ENCODE assay signal across 8 cellular contexts in the genomic region with DNA sequence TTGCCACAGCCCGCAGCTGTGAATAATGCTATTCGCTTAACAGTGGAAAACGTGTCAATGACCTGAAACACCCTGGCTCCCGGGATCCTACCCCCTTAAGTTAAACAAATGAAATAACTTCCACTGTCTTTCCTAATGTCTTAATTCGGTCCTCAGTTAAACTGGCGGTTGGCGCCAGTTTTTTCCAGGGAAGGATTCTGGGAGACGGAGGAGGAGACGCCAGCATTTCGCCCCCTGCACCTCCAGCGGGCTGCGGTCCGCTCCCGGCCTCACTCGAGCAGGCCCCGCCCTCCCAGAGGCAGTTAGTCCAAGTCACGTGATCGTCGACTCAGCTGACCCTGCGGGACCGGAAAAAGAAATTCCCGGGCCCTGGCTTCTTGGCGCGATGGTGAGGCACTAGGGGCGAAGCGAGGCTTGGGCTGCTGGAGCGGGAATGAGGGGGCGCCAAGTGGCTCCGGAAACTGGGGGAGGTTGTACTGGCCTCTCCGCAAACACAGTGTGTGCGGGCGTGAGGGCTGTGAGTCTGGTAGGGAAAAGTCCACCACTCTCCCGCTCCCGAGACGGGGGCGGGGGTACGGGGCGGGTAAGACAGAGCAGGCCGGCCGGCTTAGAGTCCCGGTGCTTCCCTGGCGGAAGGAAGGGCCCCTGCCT. TPM values are rescaled to one million over a fixed set of nuclear protein-coding genes. Genes with fewer than 3 reads are reported as not detected.
DNase-seq lines count a peak whose midpoint lies in the region; ATAC-seq and TF ChIP-seq lines count a peak whose summit lies in the region.

COMMD4 (plus strand) TSS at position 359 of the 651 bp plus-strand sequence; CDS start at position 386, 27 bp downstream.

- no peaks in the 10 kb centered on the region for H3K27me3 ChIP-seq in spleen (replicated peaks in 1 of 7)

- no peaks in the 10 kb centered on the region for H3K9me3 ChIP-seq in spleen

- TF ChIP-seq CTCF in spleen (IDR thresholded peaks at IDR 0.05 in 8 of 11, conservative IDR thresholded peaks at IDR 0.05 in 3 of 11): peak in 1 of 11 experiments; percentile 5

- intact Hi-C loops in spleen (cut with DNase I; ENCODE audit: low total_unique reads): no loop called here

- peak within 1 kb of the TSS; percentile 70 to 97 (median 78) for H3K4me3 ChIP-seq in spleen

- no peak for TF ChIP-seq POLR2A in spleen (IDR thresholded peaks at IDR 0.05)

- H3K4me1 ChIP-seq in spleen: peaks cover 0 to 31% (median 23%) of the 10 kb centered on the region in 6 donors

- peak; percentile 71 for ATAC-seq in HG02798 (IDR thresholded peaks at IDR 0.05; ENCODE audit: poor library complexity, unreplicated experiment)
- peak; percentile 77 to 81 for ATAC-seq in activated CD4-positive, CD25-positive, alpha-beta regulatory T cell treated with anti-CD3 and anti-CD28 coated beads, Interleukin-2, amount 50 U/mL, for 24 hours
- no peak for ATAC-seq in HG02973 (IDR thresholded peaks at IDR 0.05; ENCODE audit: unreplicated experiment)

- H3K27ac ChIP-seq in spleen: peak within 1 kb of the TSS in 7 of 8 donors; percentile 35 to 87 (median 70)

- WGBS in spleen, 5 donors: 0 to 1% (median 0%) methylated on average over 34 to 42 of the region's 42 CpGs

- H3K36me3 ChIP-seq in spleen: peaks cover 0 to 26% (median 17%) of the 10 kb centered on the region in 6 donors

- DNase-seq in EH (ENCODE audit: low read depth) (peak; percentile 96), NCI-H345 (lab: John Stamatoyannopoulos, UW) (peak; percentile 95), cerebellar cortex (ENCODE audit: low spot score) (peak; percentile 96), iris pigment epithelial cell (ENCODE audit: low read depth) (peak; percentile 92), spleen (peak; percentile 94)

RNA-seq across cellular contexts. Expression of gene COMMD4, which starts in this region (rescaled TPM):
- 10 to 100 TPM; 47.0 to 80.4 (median 62.2) TPM for total RNA-seq in spleen
- 100 to 1,000 TPM in 1 of 3 donors, 10 to 100 TPM in 2; 73.9 to 116 (median 92.0) TPM for polyA plus RNA-seq in spleen
